ENCODE assay signal across 1 cellular context in the genomic region with DNA sequence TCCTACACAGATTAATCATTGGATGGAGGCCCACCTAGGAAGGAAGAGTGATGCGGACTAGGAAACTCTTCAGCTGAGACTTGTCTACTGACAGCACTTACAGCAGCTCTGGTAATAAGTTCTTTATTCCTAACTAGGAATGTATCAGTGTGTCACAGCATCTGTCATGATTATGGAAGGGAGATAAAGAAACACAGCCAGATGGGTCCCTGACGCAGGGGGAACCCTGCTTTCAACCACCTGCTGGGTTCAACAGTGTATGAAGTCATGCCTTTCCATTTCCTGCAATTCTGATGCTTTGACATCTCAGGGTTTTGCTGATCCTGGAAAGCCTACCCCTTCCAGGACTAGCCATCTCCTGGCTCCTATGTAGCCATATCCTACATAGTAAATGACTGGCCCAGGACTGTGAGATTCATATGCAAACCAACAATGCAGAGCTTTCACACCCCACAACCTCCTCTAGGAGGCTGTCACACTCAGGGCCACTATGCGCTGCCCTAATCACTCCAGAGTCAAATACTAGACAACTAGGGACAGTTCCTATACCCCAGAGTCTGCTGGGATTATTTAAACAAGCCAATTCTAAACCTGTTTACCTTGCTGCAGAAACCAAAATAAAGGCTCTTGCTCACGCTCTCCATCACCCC.
TF ChIP-seq lines count a peak whose summit lies in the region.

No MANE protein-coding gene starts in this region.

TF ChIP-seq in GM23338, 12 proteins besides CTCF, POLR2A, EP300 and RAD21 (continued from another document):
- TF ChIP-seq, protein P1, sequence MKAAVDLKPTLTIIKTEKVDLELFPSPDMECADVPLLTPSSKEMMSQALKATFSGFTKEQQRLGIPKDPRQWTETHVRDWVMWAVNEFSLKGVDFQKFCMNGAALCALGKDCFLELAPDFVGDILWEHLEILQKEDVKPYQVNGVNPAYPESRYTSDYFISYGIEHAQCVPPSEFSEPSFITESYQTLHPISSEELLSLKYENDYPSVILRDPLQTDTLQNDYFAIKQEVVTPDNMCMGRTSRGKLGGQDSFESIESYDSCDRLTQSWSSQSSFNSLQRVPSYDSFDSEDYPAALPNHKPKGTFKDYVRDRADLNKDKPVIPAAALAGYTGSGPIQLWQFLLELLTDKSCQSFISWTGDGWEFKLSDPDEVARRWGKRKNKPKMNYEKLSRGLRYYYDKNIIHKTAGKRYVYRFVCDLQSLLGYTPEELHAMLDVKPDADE (IDR thresholded peaks at IDR 0.05) = no peak
- TF ChIP-seq EZH2 (IDR thresholded peaks at IDR 0.05; ENCODE audit: low read depth, unreplicated experiment) (no peak), ZNF331 (CRISPR knock-in tag; IDR thresholded peaks at IDR 0.05; ENCODE audit: low read depth) (no peak), POLR2AphosphoS5 (IDR thresholded peaks at IDR 0.05; ENCODE audit: low read depth) (no peak), NANOG (IDR thresholded peaks at IDR 0.05; ENCODE audit: borderline replicate concordance) (no peak), JUNB (IDR thresholded peaks at IDR 0.05; ENCODE audit: unreplicated experiment) (no peak), EZH2phosphoT487 (IDR thresholded peaks at IDR 0.05; ENCODE audit: unreplicated experiment) (no peak), ZNF114 (CRISPR knock-in tag; IDR thresholded peaks at IDR 0.05) (no peak)
- TF ChIP-seq, protein P2, sequence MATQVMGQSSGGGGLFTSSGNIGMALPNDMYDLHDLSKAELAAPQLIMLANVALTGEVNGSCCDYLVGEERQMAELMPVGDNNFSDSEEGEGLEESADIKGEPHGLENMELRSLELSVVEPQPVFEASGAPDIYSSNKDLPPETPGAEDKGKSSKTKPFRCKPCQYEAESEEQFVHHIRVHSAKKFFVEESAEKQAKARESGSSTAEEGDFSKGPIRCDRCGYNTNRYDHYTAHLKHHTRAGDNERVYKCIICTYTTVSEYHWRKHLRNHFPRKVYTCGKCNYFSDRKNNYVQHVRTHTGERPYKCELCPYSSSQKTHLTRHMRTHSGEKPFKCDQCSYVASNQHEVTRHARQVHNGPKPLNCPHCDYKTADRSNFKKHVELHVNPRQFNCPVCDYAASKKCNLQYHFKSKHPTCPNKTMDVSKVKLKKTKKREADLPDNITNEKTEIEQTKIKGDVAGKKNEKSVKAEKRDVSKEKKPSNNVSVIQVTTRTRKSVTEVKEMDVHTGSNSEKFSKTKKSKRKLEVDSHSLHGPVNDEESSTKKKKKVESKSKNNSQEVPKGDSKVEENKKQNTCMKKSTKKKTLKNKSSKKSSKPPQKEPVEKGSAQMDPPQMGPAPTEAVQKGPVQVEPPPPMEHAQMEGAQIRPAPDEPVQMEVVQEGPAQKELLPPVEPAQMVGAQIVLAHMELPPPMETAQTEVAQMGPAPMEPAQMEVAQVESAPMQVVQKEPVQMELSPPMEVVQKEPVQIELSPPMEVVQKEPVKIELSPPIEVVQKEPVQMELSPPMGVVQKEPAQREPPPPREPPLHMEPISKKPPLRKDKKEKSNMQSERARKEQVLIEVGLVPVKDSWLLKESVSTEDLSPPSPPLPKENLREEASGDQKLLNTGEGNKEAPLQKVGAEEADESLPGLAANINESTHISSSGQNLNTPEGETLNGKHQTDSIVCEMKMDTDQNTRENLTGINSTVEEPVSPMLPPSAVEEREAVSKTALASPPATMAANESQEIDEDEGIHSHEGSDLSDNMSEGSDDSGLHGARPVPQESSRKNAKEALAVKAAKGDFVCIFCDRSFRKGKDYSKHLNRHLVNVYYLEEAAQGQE (IDR thresholded peaks at IDR 0.05; ENCODE audit: unreplicated experiment) = no peak
TF ChIP-seq in GM23338: peak in this region for 0.
